ENCODE assay signal across 1 cellular context in the genomic region with DNA sequence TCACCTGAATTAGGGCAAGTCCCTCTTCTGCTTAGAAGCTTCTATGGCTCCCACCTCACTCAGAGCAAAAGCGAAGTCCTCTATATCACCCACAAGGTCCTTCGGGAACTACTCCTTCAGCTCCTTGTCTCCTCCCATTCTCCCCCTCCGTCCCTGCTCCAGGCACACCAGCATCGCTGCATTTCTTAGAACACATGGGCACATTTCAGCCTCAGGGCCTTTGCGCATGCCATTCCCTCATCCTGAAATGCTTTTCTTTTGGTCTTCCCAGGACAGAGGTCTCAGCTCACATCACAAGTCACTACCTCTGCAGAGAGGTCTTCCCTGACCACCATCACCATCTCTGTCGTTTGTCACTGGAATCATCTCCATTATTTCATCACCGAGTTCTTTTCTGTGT.
TF ChIP-seq lines count a peak whose summit lies in the region.

No MANE protein-coding gene starts in this region.

TF ChIP-seq in HepG2, 621 proteins besides CTCF, POLR2A, EP300 and RAD21:
- TF ChIP-seq, protein P1, sequence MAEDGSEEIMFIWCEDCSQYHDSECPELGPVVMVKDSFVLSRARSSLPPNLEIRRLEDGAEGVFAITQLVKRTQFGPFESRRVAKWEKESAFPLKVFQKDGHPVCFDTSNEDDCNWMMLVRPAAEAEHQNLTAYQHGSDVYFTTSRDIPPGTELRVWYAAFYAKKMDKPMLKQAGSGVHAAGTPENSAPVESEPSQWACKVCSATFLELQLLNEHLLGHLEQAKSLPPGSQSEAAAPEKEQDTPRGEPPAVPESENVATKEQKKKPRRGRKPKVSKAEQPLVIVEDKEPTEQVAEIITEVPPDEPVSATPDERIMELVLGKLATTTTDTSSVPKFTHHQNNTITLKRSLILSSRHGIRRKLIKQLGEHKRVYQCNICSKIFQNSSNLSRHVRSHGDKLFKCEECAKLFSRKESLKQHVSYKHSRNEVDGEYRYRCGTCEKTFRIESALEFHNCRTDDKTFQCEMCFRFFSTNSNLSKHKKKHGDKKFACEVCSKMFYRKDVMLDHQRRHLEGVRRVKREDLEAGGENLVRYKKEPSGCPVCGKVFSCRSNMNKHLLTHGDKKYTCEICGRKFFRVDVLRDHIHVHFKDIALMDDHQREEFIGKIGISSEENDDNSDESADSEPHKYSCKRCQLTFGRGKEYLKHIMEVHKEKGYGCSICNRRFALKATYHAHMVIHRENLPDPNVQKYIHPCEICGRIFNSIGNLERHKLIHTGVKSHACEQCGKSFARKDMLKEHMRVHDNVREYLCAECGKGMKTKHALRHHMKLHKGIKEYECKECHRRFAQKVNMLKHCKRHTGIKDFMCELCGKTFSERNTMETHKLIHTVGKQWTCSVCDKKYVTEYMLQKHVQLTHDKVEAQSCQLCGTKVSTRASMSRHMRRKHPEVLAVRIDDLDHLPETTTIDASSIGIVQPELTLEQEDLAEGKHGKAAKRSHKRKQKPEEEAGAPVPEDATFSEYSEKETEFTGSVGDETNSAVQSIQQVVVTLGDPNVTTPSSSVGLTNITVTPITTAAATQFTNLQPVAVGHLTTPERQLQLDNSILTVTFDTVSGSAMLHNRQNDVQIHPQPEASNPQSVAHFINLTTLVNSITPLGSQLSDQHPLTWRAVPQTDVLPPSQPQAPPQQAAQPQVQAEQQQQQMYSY (CRISPR knock-in tag; IDR thresholded peaks at IDR 0.05): no peak
- TF ChIP-seq PCBP2 (optimal IDR thresholded peaks at IDR 0.05; ENCODE audit: low read depth, low read length, poor library complexity, severe bottlenecking) (no peak), BORCS8-MEF2B (CRISPR knock-in tag; IDR thresholded peaks at IDR 0.05) (no peak), ZNF747 (CRISPR knock-in tag; IDR thresholded peaks at IDR 0.05; ENCODE audit: borderline replicate concordance) (no peak), NR3C1 (CRISPR knock-in tag; IDR thresholded peaks at IDR 0.05) (no peak), TCF12 (IDR thresholded peaks at IDR 0.05) (no peak), TCF12 (CRISPR knock-in tag; IDR thresholded peaks at IDR 0.05) (no peak), CENPT (CRISPR knock-in tag; IDR thresholded peaks at IDR 0.05; ENCODE audit: low read depth) (no peak), ZNF296 (CRISPR knock-in tag; conservative IDR thresholded peaks at IDR 0.05) (no peak), HOXA3 (CRISPR knock-in tag; IDR thresholded peaks at IDR 0.05) (no peak), IRF2 (CRISPR knock-in tag; IDR thresholded peaks at IDR 0.05) (no peak), ZSCAN9 (CRISPR knock-in tag; IDR thresholded peaks at IDR 0.05; ENCODE audit: borderline replicate concordance) (no peak), ZNF776 (CRISPR knock-in tag; IDR thresholded peaks at IDR 0.05) (no peak), KLF6 (CRISPR knock-in tag; IDR thresholded peaks at IDR 0.05) (no peak), ZNF770 (CRISPR knock-in tag; IDR thresholded peaks at IDR 0.05) (no peak), ZBTB42 (CRISPR knock-in tag; IDR thresholded peaks at IDR 0.05) (no peak)
- TF ChIP-seq, protein P2, sequence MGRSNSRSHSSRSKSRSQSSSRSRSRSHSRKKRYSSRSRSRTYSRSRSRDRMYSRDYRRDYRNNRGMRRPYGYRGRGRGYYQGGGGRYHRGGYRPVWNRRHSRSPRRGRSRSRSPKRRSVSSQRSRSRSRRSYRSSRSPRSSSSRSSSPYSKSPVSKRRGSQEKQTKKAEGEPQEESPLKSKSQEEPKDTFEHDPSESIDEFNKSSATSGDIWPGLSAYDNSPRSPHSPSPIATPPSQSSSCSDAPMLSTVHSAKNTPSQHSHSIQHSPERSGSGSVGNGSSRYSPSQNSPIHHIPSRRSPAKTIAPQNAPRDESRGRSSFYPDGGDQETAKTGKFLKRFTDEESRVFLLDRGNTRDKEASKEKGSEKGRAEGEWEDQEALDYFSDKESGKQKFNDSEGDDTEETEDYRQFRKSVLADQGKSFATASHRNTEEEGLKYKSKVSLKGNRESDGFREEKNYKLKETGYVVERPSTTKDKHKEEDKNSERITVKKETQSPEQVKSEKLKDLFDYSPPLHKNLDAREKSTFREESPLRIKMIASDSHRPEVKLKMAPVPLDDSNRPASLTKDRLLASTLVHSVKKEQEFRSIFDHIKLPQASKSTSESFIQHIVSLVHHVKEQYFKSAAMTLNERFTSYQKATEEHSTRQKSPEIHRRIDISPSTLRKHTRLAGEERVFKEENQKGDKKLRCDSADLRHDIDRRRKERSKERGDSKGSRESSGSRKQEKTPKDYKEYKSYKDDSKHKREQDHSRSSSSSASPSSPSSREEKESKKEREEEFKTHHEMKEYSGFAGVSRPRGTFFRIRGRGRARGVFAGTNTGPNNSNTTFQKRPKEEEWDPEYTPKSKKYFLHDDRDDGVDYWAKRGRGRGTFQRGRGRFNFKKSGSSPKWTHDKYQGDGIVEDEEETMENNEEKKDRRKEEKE (IDR thresholded peaks at IDR 0.05): no peak
